2 cellular contexts compared by ENCODE assay signal in genomic region chr22:29258407-29259252, GRCh38.
TF ChIP-seq lines count a peak whose summit lies in the region.

No MANE protein-coding gene starts in this region.

TF ChIP-seq in SK-N-SH, 30 proteins besides CTCF, POLR2A, EP300 and RAD21:
- no peak for TF ChIP-seq RFX5 (IDR thresholded peaks at IDR 0.05; ENCODE audit: low read length)
- no peak for TF ChIP-seq TEAD4 (IDR thresholded peaks at IDR 0.05; ENCODE audit: borderline replicate concordance, insufficient read depth)
- TF ChIP-seq IRF3 (IDR thresholded peaks at IDR 0.05; ENCODE audit: low read depth, low read length): no peak
- TF ChIP-seq MEF2A (IDR thresholded peaks at IDR 0.05; ENCODE audit: borderline replicate concordance, low read depth): no peak
- no peak for TF ChIP-seq FOSL2 (IDR thresholded peaks at IDR 0.05; ENCODE audit: borderline replicate concordance, low read depth)
- TF ChIP-seq ZBTB33 (IDR thresholded peaks at IDR 0.05; ENCODE audit: borderline replicate concordance, low read depth): no peak
- TF ChIP-seq GATA2 (CRISPR knock-in tag; IDR thresholded peaks at IDR 0.05): no peak
- no peak for TF ChIP-seq RXRA (IDR thresholded peaks at IDR 0.05; ENCODE audit: borderline replicate concordance, low read depth)
- no peak for TF ChIP-seq TCF12 (IDR thresholded peaks at IDR 0.05)
- no peak for TF ChIP-seq POLR2AphosphoS5 (IDR thresholded peaks at IDR 0.05; ENCODE audit: low read depth, low read length)
- TF ChIP-seq ELF1 (IDR thresholded peaks at IDR 0.05): no peak
- no peak for TF ChIP-seq PBX3 (IDR thresholded peaks at IDR 0.05)
- TF ChIP-seq SMC3 (IDR thresholded peaks at IDR 0.05; ENCODE audit: low read depth, low read length): no peak
- no peak for TF ChIP-seq YY1 (IDR thresholded peaks at IDR 0.05; ENCODE audit: low read depth)
- TF ChIP-seq EZH2phosphoT487 (IDR thresholded peaks at IDR 0.05; ENCODE audit: borderline replicate concordance, low read depth): no peak
- TF ChIP-seq CHD2 (IDR thresholded peaks at IDR 0.05; ENCODE audit: low read length, partially characterized antibody): no peak

TF ChIP-seq in SK-N-SH treated with all-trans-retinoic acid at 6 μM for 48 hours, 23 proteins besides CTCF, POLR2A, EP300 and RAD21:
- no peak for TF ChIP-seq ZFP30 (CRISPR knock-in tag; IDR thresholded peaks at IDR 0.05)
